ENCODE assay signal across 28 cellular contexts in the genomic region with DNA sequence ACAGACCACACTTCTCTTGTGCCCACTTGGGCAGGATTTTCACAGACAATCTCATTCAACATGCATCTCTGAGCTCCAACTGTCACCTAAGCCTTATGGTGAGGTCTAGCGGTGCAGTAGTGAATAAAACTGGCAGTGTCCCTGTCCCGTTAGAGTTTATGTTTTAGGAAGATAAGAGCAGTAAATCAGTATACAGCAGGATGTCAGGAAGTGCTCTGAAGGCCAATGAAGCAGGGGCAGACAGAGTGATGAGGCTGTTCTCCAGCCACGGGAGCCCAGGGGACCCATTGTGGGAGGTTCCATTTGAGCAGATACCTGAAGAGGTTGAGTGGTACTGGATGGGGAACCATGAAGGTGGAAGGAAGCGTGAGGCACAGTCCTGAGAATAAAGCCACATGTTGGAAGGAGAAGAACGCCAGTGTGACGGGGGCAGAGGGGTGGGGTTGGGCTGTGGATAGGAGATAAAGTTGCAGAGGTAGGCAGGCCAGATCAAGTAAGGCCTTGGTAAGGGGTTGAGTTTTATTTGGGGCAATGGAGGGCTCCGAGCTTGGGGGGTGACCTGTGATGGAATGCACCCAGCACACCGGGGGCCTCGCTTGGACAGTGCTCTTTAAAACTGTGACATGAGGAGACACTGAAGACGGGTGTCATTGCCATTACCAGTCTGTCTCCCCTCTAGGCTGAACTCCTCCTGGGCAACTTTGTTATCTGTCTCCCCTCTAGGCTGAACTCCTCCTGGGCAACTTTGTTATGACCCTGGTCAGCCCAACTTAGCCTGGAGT. TPM values are rescaled to one million over a fixed set of nuclear protein-coding genes. Genes with fewer than 3 reads are reported as not detected.
DNase-seq lines count a peak whose midpoint lies in the region; ATAC-seq, FAIRE-seq and TF ChIP-seq lines count a peak whose summit lies in the region.
"Had no signal": no experiment of that assay in that cellular context is flagged by ENCODE, and none has a peak within 500 bp of the region (broad histone marks: within the 10 kb centered on the region; RNA-seq: fewer than 3 reads in every experiment).

No MANE protein-coding gene starts in this region.

- H3K4me1 ChIP-seq in DND-41 (ENCODE audit: insufficient read depth, low read length), result peaks cover 43% of the 10 kb centered on the region
- H3K4me1 ChIP-seq: BE2C had no signal

- no peaks in the 10 kb centered on the region for H3K9me3 ChIP-seq in DND-41 (ENCODE audit: insufficient read depth, low read length, severe bottlenecking)
- H3K9me3 ChIP-seq: BE2C had no signal

- no peaks in the 10 kb centered on the region for H4K20me1 ChIP-seq in DND-41 (ENCODE audit: insufficient read depth, low read length)

- peak; percentile 32; the same call in 1 of the 3 replicates for ATAC-seq in DND-41 (ENCODE audit: insufficient read depth, low read depth)
- ATAC-seq: HCT116, HepG2 had no signal

- H3K27ac Mint-ChIP-seq in progenitor cell of endocrine pancreas, result no peak overlapping the region

- intact Hi-C loops in posterior vena cava (cut with DNase I), result no loop called here

- no peak for FAIRE-seq in urothelium cell line (lab: Jason Lieb, UNC)
- FAIRE-seq: H1, HepG2 had no signal

- no peak overlapping the region for H3K4me3 ChIP-seq in DND-41 (ENCODE audit: low read depth in 1 of 2, low read length in 2 of 2)
- H3K4me3 ChIP-seq: SK-N-MC had no signal

- no peaks in the 10 kb centered on the region for H3K79me2 ChIP-seq in DND-41 (ENCODE audit: insufficient read depth, low read length)

- peaks cover 85% of the 10 kb centered on the region for H3K27me3 Mint-ChIP-seq in progenitor cell of endocrine pancreas

- no peak overlapping the region for H3K9ac ChIP-seq in DND-41 (ENCODE audit: low read depth, low read length)

- DNase-seq in DND-41 (peak; percentile 18), OCI-M1 (lab: John Stamatoyannopoulos, UW) (peak; percentile 41), erythroblast (lab: John Stamatoyannopoulos, UW) (peak; percentile 33 to 51), posterior vena cava (ENCODE audit: low spot score) (peak; percentile 62), progenitor cell of endocrine pancreas (ENCODE audit: low spot score, unreplicated experiment) (no peak), iPS-NIHi11 (ENCODE audit: low spot score) (no peak), urothelium cell line (ENCODE audit: low spot score) (no peak)
- DNase-seq: BE2C; CD4-positive, alpha-beta memory T cell; GF-D8; KG1; NCI-H1105 treated with DMSO at 0.1 percent for 48 hours; NCI-H1694; NCI-H2081; NCI-H2171 treated with DMSO at 0.1 percent for 48 hours; NCI-H446; NCI-H526; RPMI8226; SHP77; SW 1271 had no signal

- H2AFZ ChIP-seq in DND-41 (ENCODE audit: low read depth, low read length), result no peak overlapping the region

- peak overlapping the region; percentile 7; the same call in 1 of the 2 replicates for H3K27ac ChIP-seq in DND-41 (ENCODE audit: low read length)
- H3K27ac ChIP-seq: HL-60, SK-N-MC had no signal

- no peak overlapping the region for H3K4me2 ChIP-seq in DND-41 (ENCODE audit: insufficient read depth, low read length)

- H3K36me3 Mint-ChIP-seq in progenitor cell of endocrine pancreas (ENCODE audit: insufficient read depth), result no peaks in the 10 kb centered on the region
- H3K36me3 Mint-ChIP-seq: CD4-positive, alpha-beta memory T cell had no signal

- H3K4me1 Mint-ChIP-seq in progenitor cell of endocrine pancreas (ENCODE audit: low read depth), result no peaks in the 10 kb centered on the region

- TF ChIP-seq CTCF in DND-41 (IDR thresholded peaks at IDR 0.05; ENCODE audit: borderline replicate concordance, extremely low read depth, low read length, poor library complexity, severe bottlenecking) (no peak), progenitor cell of endocrine pancreas (IDR thresholded peaks at IDR 0.05; ENCODE audit: unreplicated experiment) (no peak)

- no peaks in the 10 kb centered on the region for H3K27me3 ChIP-seq in DND-41 (ENCODE audit: insufficient read depth, low read length, poor library complexity)
- H3K27me3 ChIP-seq: BE2C had no signal

- H3K36me3 ChIP-seq in DND-41 (ENCODE audit: insufficient read depth, low read length), result no peaks in the 10 kb centered on the region
- H3K36me3 ChIP-seq: BE2C had no signal

- H3K9me3 Mint-ChIP-seq in progenitor cell of endocrine pancreas (ENCODE audit: low read depth), result no peaks in the 10 kb centered on the region
- H3K9me3 Mint-ChIP-seq: CD4-positive, alpha-beta memory T cell had no signal

- no peak overlapping the region for H3K4me3 Mint-ChIP-seq in progenitor cell of endocrine pancreas (ENCODE audit: low read depth)
- H3K4me3 Mint-ChIP-seq: CD4-positive, alpha-beta memory T cell had no signal

- TF ChIP-seq POLR2A in erythroblast (IDR thresholded peaks at IDR 0.05; ENCODE audit: low read length), result no peak

RNA-seq across cellular contexts. Expression of a gene that starts 6.6 kb away (rescaled TPM):
- total RNA-seq in posterior vena cava (10 to 100 TPM in 1 of 2 donors, 1 to 10 TPM in 1; 1.5 to 18.6 TPM), progenitor cell of endocrine pancreas (not detected in 2 replicates)
- total RNA-seq: HepG2, HT-29 had no signal

RNA-seq across cellular contexts. Expression of a gene that starts 15.6 kb away (rescaled TPM):
- total RNA-seq in posterior vena cava (not detected), progenitor cell of endocrine pancreas (not detected in 2 replicates)
- total RNA-seq: A673; CD4-positive, alpha-beta memory T cell; Daoy; H1; HepG2; HT-29 had no signal

RNA-seq across cellular contexts. Expression of a gene that starts 41.5 kb away (rescaled TPM):
- total RNA-seq in posterior vena cava (not detected), progenitor cell of endocrine pancreas (0.10 TPM in 1 of 2 replicates, not detected in the other)
- total RNA-seq: A673; CD4-positive, alpha-beta memory T cell; Daoy; H1; HepG2 had no signal

Comparison
In these comparisons a context has a peak if more than half of its experiments do, and no peak if none do; other contexts are left out.
1. DNase-seq: peak in DND-41 (single experiment), OCI-M1 (single experiment), erythroblast (2 of 2) and posterior vena cava (single experiment); none in progenitor cell of endocrine pancreas (single experiment), iPS-NIHi11 (single experiment) and urothelium cell line (single experiment).